In the genomic region with DNA sequence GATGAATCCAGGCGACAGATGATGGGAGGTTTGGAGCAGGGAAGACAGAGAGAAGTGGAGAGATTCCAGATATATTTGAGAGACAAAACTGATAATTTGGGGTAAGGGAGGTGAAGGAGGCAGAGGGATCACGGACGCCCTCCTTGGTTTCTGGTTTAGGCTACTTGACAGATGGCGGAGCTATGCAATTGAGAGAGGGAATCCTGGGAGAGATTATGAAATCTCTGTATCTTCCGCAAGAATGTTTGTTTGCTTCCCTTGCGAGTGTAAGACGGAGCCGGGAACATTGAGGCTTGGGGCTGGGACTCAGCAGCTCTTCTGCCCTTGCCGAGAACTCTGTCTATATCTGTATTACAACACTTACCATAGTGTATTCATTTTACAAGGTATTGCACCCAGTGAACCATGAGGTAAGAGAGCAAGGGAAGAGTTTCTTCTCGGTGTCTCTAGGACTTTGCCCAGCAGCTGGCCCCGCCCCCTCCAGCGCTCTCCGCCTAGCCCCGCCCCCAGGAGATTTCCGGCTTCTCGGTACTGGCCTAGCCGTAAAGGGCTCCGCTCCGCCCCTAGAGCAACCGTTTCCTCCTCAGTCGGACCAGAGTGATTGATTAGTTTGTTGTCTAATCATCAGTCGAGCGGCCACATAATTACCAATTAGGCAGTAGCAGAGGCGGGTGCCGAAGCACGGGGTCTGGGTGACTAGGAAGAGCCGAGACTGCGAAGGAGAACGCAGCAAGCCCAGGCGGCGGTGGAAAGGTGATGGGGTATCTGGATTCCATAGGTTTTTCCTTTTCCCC, we compare ENCODE assay signal across 8 cellular contexts. TPM values are rescaled to one million over a fixed set of nuclear protein-coding genes. Genes with fewer than 3 reads are reported as not detected.
DNase-seq lines count a peak whose midpoint lies in the region; ATAC-seq and TF ChIP-seq lines count a peak whose summit lies in the region.

A gene with protein sequence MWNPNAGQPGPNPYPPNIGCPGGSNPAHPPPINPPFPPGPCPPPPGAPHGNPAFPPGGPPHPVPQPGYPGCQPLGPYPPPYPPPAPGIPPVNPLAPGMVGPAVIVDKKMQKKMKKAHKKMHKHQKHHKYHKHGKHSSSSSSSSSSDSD (plus strand): TSS at position 695 of the 794 bp plus-strand sequence. CDS start 981 bp downstream, outside the sequence.

- H3K9ac ChIP-seq in ES-I3 (ENCODE audit: low read depth, low read length), result peak within 1 kb of the TSS; percentile 94
- H3K9ac ChIP-seq in H9 (ENCODE audit: extremely low read depth, insufficient read length, low read length), result peak within 1 kb of the TSS; percentile 76

- H3K4me3 Mint-ChIP-seq in H9, result peak within 1 kb of the TSS; percentile 88 to 96
- H3K4me3 Mint-ChIP-seq in nephron progenitor cell, result peak within 1 kb of the TSS; percentile 92
- H3K4me3 Mint-ChIP-seq in stimulated activated naive CD8-positive, alpha-beta T cell treated with anti-CD3 and anti-CD28 coated beads, Interleukin-15, amount 100 ng/mL, for 72 hours, result peak within 1 kb of the TSS; percentile 82 to 94

- H3K4me1 Mint-ChIP-seq in H9, result peaks cover 21 to 31% of the 10 kb centered on the region in 2 experiments
- H3K4me1 Mint-ChIP-seq in nephron progenitor cell, result peaks cover 27% of the 10 kb centered on the region
- H3K4me1 Mint-ChIP-seq in stimulated activated naive CD8-positive, alpha-beta T cell treated with anti-CD3 and anti-CD28 coated beads, Interleukin-15, amount 100 ng/mL, for 72 hours, result peaks cover 42% of the 10 kb centered on the region

- no peak within 1 kb of the TSS for H2BK5ac ChIP-seq in H9 (ENCODE audit: insufficient read length, low read length)

- WGBS in H9 (ENCODE audit: extremely low coverage, insufficient read length, low lambda C conversion rate), result no CpG with 5 or more reads among the region's 31 CpGs

- peaks cover 3% of the 10 kb centered on the region for H3K23me2 ChIP-seq in H9 (ENCODE audit: insufficient read length, low read depth, low read length, poor library complexity, severe bottlenecking)

- H3K36me3 Mint-ChIP-seq in H9 (ENCODE audit: insufficient read depth in 1 of 3, low read depth in 3 of 3) (peaks cover 22 to 31% (median 28%) of the 10 kb centered on the region in 3 experiments), nephron progenitor cell (ENCODE audit: low read depth) (peaks cover 28% of the 10 kb centered on the region)

- DNase-seq in H9, result peak; percentile 100
- peak; percentile 99 for DNase-seq in MG63
- DNase-seq in SHP77 treated with DMSO at 0.1 percent for 48 hours (lab: John Stamatoyannopoulos, UW), result peak; percentile 98
- DNase-seq in activated effector memory CD4-positive, alpha-beta T cell treated with anti-CD3 and anti-CD28 coated beads, Interleukin-2, amount 50 U/mL, for 16 hours, result peak; percentile 99
- peak; percentile 100 for DNase-seq in fibroblast of the aortic adventitia (ENCODE audit: low read depth)
- DNase-seq in nephron progenitor cell, result peak; percentile 99
- DNase-seq in stimulated activated naive CD8-positive, alpha-beta T cell treated with anti-CD3 and anti-CD28 coated beads, Interleukin-15, amount 100 ng/mL, for 72 hours, result peak; percentile 93 to 97

- H3K4ac ChIP-seq in H9 (ENCODE audit: low read depth, low read length), result no peak within 1 kb of the TSS

- H3K27me3 ChIP-seq in H9 (ENCODE audit: insufficient read depth, low read length), result no peaks in the 10 kb centered on the region
- no peaks in the 10 kb centered on the region for H3K27me3 ChIP-seq in MG63

- H2AFZ ChIP-seq in H9 (ENCODE audit: low read length), result peak within 1 kb of the TSS; percentile 97

- no peak within 1 kb of the TSS for H3K56ac ChIP-seq in H9 (ENCODE audit: insufficient read length, low read depth, low read length)

- H3K4me3 ChIP-seq in MG63 (peak within 1 kb of the TSS; percentile 84), fibroblast of the aortic adventitia (ENCODE audit: low read depth, low read length) (peak within 1 kb of the TSS; percentile 88)

- H3K23ac ChIP-seq in H9 (ENCODE audit: insufficient read length, low read depth, low read length), result no peak within 1 kb of the TSS

- peak within 1 kb of the TSS; percentile 14 for H2BK120ac ChIP-seq in H9 (ENCODE audit: low read depth, low read length, poor library complexity, severe bottlenecking)

- peak within 1 kb of the TSS; percentile 56 for H3K18ac ChIP-seq in H9 (ENCODE audit: insufficient read length, low read depth, low read length)

- no peak within 1 kb of the TSS for H4K91ac ChIP-seq in H9 (ENCODE audit: insufficient read length, low read depth, low read length)

- no peak within 1 kb of the TSS for H2BK20ac ChIP-seq in H9 (ENCODE audit: low read depth, low read length, poor library complexity, severe bottlenecking)

- no peak within 1 kb of the TSS for H4K5ac ChIP-seq in H9 (ENCODE audit: insufficient read length, low read depth, low read length)

- peak within 1 kb of the TSS; percentile 53 for H3K27ac ChIP-seq in H9 (ENCODE audit: insufficient read length, low read depth, low read length)

- peak within 1 kb of the TSS; percentile 77 for H3K4me2 ChIP-seq in H9 (ENCODE audit: insufficient read depth, insufficient read length, low read length)

- H3K36me3 ChIP-seq in ES-I3 (ENCODE audit: insufficient read depth, low read length) (peaks cover 10% of the 10 kb centered on the region), MG63 (peaks cover 26% of the 10 kb centered on the region)

- H2BK12ac ChIP-seq in H9 (ENCODE audit: insufficient read length, low read depth, low read length), result no peak within 1 kb of the TSS

- H3K79me2 ChIP-seq in H9 (ENCODE audit: insufficient read depth, low read length), result peaks cover 4% of the 10 kb centered on the region; the same call in 1 of the 2 replicates

- no peak within 1 kb of the TSS for H2BK15ac ChIP-seq in H9 (ENCODE audit: low read depth, low read length)

- no peak for TF ChIP-seq CTCF in H9 (conservative IDR thresholded peaks at IDR 0.05)
- TF ChIP-seq CTCF in fibroblast of the aortic adventitia (IDR thresholded peaks at IDR 0.05; ENCODE audit: insufficient read depth, low read length), result no peak
- no peak for TF ChIP-seq CTCF in nephron progenitor cell (IDR thresholded peaks at IDR 0.05)

- H4K8ac ChIP-seq in H9 (replicated peaks; ENCODE audit: insufficient read length, low read depth, low read length), result no peak within 1 kb of the TSS

- H3K9me3 Mint-ChIP-seq in H9, result no peaks in the 10 kb centered on the region
- no peaks in the 10 kb centered on the region for H3K9me3 Mint-ChIP-seq in nephron progenitor cell
- no peaks in the 10 kb centered on the region for H3K9me3 Mint-ChIP-seq in stimulated activated naive CD8-positive, alpha-beta T cell treated with anti-CD3 and anti-CD28 coated beads, Interleukin-15, amount 100 ng/mL, for 72 hours

- H3K27me3 Mint-ChIP-seq in H9 (ENCODE audit: low read depth) (no peaks in the 10 kb centered on the region), nephron progenitor cell (ENCODE audit: low read depth, poor library complexity) (no peaks in the 10 kb centered on the region)
- H3K27me3 Mint-ChIP-seq in stimulated activated naive CD8-positive, alpha-beta T cell treated with anti-CD3 and anti-CD28 coated beads, Interleukin-15, amount 100 ng/mL, for 72 hours, result no peaks in the 10 kb centered on the region

- H3K9me3 ChIP-seq in ES-I3 (ENCODE audit: control insufficient read depth, insufficient read depth, low read length) (no peaks in the 10 kb centered on the region), H9 (ENCODE audit: control insufficient read depth, low read depth, low read length) (no peaks in the 10 kb centered on the region), MG63 (no peaks in the 10 kb centered on the region)

- H3K27ac Mint-ChIP-seq in H9, result peak within 1 kb of the TSS; percentile 93 to 95 (median 95)
- H3K27ac Mint-ChIP-seq in nephron progenitor cell, result peak within 1 kb of the TSS; percentile 93
- peak within 1 kb of the TSS; percentile 92 to 95 for H3K27ac Mint-ChIP-seq in stimulated activated naive CD8-positive, alpha-beta T cell treated with anti-CD3 and anti-CD28 coated beads, Interleukin-15, amount 100 ng/mL, for 72 hours

- no peak within 1 kb of the TSS for H2AK5ac ChIP-seq in H9 (ENCODE audit: insufficient read length, low read length)

- peak; percentile 98 for ATAC-seq in stimulated activated naive CD8-positive, alpha-beta T cell treated with anti-CD3 and anti-CD28 coated beads, Interleukin-15, amount 100 ng/mL, for 72 hours

- H4K20me1 ChIP-seq in H9 (ENCODE audit: control insufficient read depth, insufficient read depth, insufficient read length), result no peaks in the 10 kb centered on the region

- H3T11ph ChIP-seq in H9 (ENCODE audit: low read length), result no peak within 1 kb of the TSS

- peak within 1 kb of the TSS; percentile 40; the same call in 1 of the 2 replicates for H3K14ac ChIP-seq in H9 (ENCODE audit: insufficient read depth, low read length)

- no peaks in the 10 kb centered on the region for H3K79me1 ChIP-seq in H9 (ENCODE audit: insufficient read depth, low read depth, low read length, poor library complexity, severe bottlenecking)

- no peaks in the 10 kb centered on the region for H3K4me1 ChIP-seq in ES-I3 (ENCODE audit: insufficient read depth, low read length)
- no peaks in the 10 kb centered on the region; the same call in 1 of the 2 replicates for H3K4me1 ChIP-seq in H9 (ENCODE audit: insufficient read depth, low read length)

RNA-seq across cellular contexts. Expression of the gene that starts here (rescaled TPM):
- total RNA-seq in H9 (2021), result 144 and 147 TPM in 2 replicates
- total RNA-seq in MG63 (2014; rRNA removed; shearing (Covaris generic); ENCODE audit: low replicate concordance), result 41.0 and 60.4 TPM in 2 replicates
- 59.5 and 60.0 TPM in 2 replicates for total RNA-seq in fibroblast of the aortic adventitia (ENCODE audit: low replicate concordance)

Comparison
In these comparisons a context has a peak if more than half of its experiments do, and no peak if none do; other contexts are left out.
1. Peak in every context shown above with its lines: DNase-seq, ATAC-seq, H3K4me3 ChIP-seq and H3K27ac ChIP-seq.